ENCODE assay signal across 9 cellular contexts in the genomic region with DNA sequence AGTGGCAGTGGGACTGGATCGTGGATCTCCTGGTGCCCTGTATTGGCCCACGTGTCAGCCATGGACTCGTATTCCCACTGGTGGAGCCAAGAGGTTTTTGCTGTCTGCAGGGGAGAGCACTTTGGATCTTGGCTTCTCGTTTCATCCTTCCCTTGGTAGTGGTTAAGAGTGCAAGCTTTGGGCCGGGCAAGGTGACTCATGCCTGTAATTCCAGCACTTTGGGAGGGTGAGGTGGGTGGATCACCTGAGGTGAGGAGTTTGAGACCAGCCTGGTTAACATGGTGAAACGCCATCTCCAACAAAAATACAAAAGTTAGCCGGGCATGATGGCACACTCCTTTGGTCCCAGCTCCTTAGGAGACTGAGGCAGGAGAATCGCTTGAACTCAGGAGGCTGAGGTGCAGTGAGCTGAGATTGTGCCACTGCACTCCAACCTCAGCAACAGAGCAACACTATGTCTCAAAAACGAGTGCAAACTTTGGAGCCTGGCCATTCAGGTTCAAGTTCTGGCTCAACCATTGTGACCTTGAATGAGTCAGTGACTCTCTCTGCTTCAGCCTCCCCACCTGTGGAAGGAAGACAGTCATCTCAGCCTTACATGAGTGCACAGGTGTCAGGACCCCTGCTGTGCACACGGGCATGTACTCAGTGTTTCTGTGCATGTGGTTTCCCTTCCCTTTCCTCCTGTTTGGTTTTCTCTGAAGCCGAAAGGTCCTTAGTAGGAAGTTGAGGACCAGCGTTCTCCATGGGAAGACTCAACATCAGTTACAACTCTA. TPM values are rescaled to one million over a fixed set of nuclear protein-coding genes. Genes with fewer than 3 reads are reported as not detected.
DNase-seq lines count a peak whose midpoint lies in the region; ATAC-seq and TF ChIP-seq lines count a peak whose summit lies in the region.
"Had no signal": no experiment of that assay in that cellular context is flagged by ENCODE, and none has a peak within 500 bp of the region (broad histone marks: within the 10 kb centered on the region; RNA-seq: fewer than 3 reads in every experiment).

No MANE protein-coding gene starts in this region.

- ATAC-seq in GM18861 (IDR thresholded peaks at IDR 0.05; ENCODE audit: unreplicated experiment) (peak; percentile 44), GM21576 (IDR thresholded peaks at IDR 0.05; ENCODE audit: unreplicated experiment) (peak; percentile 59), HG03432 (IDR thresholded peaks at IDR 0.05; ENCODE audit: unreplicated experiment) (peak; percentile 62), mucosa of descending colon (peak; percentile 68)

- no peaks in the 10 kb centered on the region for H3K36me3 ChIP-seq in mucosa of descending colon (ENCODE audit: low read depth)
- no peaks in the 10 kb centered on the region for H3K36me3 ChIP-seq in uterus

- no peaks in the 10 kb centered on the region for H3K9me3 ChIP-seq in mucosa of descending colon
- H3K9me3 ChIP-seq in uterus = no peaks in the 10 kb centered on the region

- intact Hi-C loops in mucosa of descending colon (cut with DNase I, micrococcal nuclease) = no loop called here
- intact Hi-C loops in uterus (cut with DNase I; ENCODE audit: low total_unique reads) = no loop called here

- TF ChIP-seq CTCF in mucosa of descending colon (IDR thresholded peaks at IDR 0.05) (no peak), uterus (IDR thresholded peaks at IDR 0.05) (no peak)

- TF ChIP-seq POLR2A in uterus (IDR thresholded peaks at IDR 0.05) = no peak

- DNase-seq in mucosa of descending colon = no peak
- no peak for DNase-seq in NCI-H2029 treated with DMSO at 0.1 percent for 48 hours (lab: John Stamatoyannopoulos, UW)
- DNase-seq in uterus = no peak
- DNase-seq in activated effector memory CD4-positive, alpha-beta T cell treated with Interleukin-2 at 50 U/mL for 16 hours = no peak
- no peak for DNase-seq in NCI-H82 (lab: John Stamatoyannopoulos, UW)
- DNase-seq: NCI-H1436 treated with DMSO at 0.1 percent for 48 hours had no signal

- H3K27me3 ChIP-seq in uterus = no peaks in the 10 kb centered on the region

- H3K4me1 ChIP-seq in mucosa of descending colon (ENCODE audit: low read depth) (no peaks in the 10 kb centered on the region), uterus (no peaks in the 10 kb centered on the region)

- H3K27ac ChIP-seq in uterus = no peak overlapping the region

- no peak overlapping the region for H3K4me3 ChIP-seq in mucosa of descending colon
- no peak overlapping the region for H3K4me3 ChIP-seq in uterus

RNA-seq across cellular contexts. Expression of a gene that starts 57.4 kb away (rescaled TPM):
- total RNA-seq in mucosa of descending colon = 10 to 100 TPM; 14.7 to 19.5 (median 15.0) TPM
- 10 to 100 TPM; 11.2 to 39.4 (median 18.8) TPM for total RNA-seq in uterus
